ENCODE assay signal across 2 cellular contexts in the genomic region with DNA sequence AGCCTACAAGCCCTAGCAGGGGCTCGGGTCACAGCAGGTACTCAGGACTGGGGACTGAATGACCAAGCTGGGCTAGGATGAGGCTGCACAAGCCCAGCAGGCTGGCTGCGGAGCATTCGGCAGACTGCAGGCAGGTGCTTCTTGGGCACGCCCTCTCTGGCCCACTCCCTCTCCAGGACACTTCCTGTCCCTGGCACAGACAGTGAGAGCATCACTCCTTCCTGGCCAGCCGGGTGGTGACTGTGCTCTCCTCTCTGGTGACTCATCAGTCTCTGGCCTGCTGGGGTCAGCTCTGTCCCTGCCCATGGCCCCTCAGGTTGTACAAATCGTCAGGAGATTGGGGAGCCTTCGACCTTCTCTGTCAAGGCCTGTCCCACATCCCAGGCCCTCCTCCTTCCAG.
A peak's percentile ranks its signal among the peaks of the same experiment; 100 is the strongest.
TF ChIP-seq lines count a peak whose summit lies in the region.

No MANE protein-coding gene starts in this region.

TF ChIP-seq in HepG2, 621 proteins besides CTCF, POLR2A, EP300 and RAD21:
- TF ChIP-seq CREB1 (IDR thresholded peaks at IDR 0.05) (peak; percentile 54), CREB1 (CRISPR knock-in tag; IDR thresholded peaks at IDR 0.05) (no peak), RFX5 (IDR thresholded peaks at IDR 0.05; ENCODE audit: low read depth, low read length) (peak; percentile 47; the same call in 1 of the 2 replicates), SIN3B (IDR thresholded peaks at IDR 0.05; ENCODE audit: low read length) (no peak), ZNF776 (CRISPR knock-in tag; IDR thresholded peaks at IDR 0.05) (no peak)

TF ChIP-seq in WTC11, 78 proteins besides CTCF, POLR2A, EP300 and RAD21:
- TF ChIP-seq SP1 (CRISPR knock-in tag; conservative IDR thresholded peaks at IDR 0.05) (no peak), HMGA2 (CRISPR knock-in tag; IDR thresholded peaks at IDR 0.05) (no peak), SOX15 (CRISPR knock-in tag; IDR thresholded peaks at IDR 0.05) (no peak), PRRX2 (CRISPR knock-in tag; IDR thresholded peaks at IDR 0.05) (no peak), OVOL2 (CRISPR knock-in tag; IDR thresholded peaks at IDR 0.05; ENCODE audit: borderline replicate concordance) (no peak), AFF4 (CRISPR knock-in tag; IDR thresholded peaks at IDR 0.05; ENCODE audit: borderline replicate concordance) (no peak), ZNF396 (CRISPR knock-in tag; IDR thresholded peaks at IDR 0.05; ENCODE audit: borderline replicate concordance) (no peak)
- TF ChIP-seq, protein P1, sequence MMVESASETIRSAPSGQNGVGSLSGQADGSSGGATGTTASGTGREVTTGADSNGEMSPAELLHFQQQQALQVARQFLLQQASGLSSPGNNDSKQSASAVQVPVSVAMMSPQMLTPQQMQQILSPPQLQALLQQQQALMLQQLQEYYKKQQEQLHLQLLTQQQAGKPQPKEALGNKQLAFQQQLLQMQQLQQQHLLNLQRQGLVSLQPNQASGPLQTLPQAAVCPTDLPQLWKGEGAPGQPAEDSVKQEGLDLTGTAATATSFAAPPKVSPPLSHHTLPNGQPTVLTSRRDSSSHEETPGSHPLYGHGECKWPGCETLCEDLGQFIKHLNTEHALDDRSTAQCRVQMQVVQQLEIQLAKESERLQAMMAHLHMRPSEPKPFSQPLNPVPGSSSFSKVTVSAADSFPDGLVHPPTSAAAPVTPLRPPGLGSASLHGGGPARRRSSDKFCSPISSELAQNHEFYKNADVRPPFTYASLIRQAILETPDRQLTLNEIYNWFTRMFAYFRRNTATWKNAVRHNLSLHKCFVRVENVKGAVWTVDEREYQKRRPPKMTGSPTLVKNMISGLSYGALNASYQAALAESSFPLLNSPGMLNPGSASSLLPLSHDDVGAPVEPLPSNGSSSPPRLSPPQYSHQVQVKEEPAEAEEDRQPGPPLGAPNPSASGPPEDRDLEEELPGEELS (CRISPR knock-in tag; IDR thresholded peaks at IDR 0.05), result no peak
- TF ChIP-seq, protein P2, sequence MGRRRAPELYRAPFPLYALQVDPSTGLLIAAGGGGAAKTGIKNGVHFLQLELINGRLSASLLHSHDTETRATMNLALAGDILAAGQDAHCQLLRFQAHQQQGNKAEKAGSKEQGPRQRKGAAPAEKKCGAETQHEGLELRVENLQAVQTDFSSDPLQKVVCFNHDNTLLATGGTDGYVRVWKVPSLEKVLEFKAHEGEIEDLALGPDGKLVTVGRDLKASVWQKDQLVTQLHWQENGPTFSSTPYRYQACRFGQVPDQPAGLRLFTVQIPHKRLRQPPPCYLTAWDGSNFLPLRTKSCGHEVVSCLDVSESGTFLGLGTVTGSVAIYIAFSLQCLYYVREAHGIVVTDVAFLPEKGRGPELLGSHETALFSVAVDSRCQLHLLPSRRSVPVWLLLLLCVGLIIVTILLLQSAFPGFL (CRISPR knock-in tag; IDR thresholded peaks at IDR 0.05; ENCODE audit: borderline replicate concordance), result no peak
- TF ChIP-seq, protein P3, sequence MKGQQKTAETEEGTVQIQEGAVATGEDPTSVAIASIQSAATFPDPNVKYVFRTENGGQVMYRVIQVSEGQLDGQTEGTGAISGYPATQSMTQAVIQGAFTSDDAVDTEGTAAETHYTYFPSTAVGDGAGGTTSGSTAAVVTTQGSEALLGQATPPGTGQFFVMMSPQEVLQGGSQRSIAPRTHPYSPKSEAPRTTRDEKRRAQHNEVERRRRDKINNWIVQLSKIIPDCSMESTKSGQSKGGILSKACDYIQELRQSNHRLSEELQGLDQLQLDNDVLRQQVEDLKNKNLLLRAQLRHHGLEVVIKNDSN (CRISPR knock-in tag; IDR thresholded peaks at IDR 0.05), result no peak
- TF ChIP-seq, protein P4, sequence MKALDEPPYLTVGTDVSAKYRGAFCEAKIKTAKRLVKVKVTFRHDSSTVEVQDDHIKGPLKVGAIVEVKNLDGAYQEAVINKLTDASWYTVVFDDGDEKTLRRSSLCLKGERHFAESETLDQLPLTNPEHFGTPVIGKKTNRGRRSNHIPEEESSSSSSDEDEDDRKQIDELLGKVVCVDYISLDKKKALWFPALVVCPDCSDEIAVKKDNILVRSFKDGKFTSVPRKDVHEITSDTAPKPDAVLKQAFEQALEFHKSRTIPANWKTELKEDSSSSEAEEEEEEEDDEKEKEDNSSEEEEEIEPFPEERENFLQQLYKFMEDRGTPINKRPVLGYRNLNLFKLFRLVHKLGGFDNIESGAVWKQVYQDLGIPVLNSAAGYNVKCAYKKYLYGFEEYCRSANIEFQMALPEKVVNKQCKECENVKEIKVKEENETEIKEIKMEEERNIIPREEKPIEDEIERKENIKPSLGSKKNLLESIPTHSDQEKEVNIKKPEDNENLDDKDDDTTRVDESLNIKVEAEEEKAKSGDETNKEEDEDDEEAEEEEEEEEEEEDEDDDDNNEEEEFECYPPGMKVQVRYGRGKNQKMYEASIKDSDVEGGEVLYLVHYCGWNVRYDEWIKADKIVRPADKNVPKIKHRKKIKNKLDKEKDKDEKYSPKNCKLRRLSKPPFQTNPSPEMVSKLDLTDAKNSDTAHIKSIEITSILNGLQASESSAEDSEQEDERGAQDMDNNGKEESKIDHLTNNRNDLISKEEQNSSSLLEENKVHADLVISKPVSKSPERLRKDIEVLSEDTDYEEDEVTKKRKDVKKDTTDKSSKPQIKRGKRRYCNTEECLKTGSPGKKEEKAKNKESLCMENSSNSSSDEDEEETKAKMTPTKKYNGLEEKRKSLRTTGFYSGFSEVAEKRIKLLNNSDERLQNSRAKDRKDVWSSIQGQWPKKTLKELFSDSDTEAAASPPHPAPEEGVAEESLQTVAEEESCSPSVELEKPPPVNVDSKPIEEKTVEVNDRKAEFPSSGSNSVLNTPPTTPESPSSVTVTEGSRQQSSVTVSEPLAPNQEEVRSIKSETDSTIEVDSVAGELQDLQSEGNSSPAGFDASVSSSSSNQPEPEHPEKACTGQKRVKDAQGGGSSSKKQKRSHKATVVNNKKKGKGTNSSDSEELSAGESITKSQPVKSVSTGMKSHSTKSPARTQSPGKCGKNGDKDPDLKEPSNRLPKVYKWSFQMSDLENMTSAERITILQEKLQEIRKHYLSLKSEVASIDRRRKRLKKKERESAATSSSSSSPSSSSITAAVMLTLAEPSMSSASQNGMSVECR (CRISPR knock-in tag; IDR thresholded peaks at IDR 0.05; ENCODE audit: borderline replicate concordance), result no peak
TF ChIP-seq in WTC11: peak in this region for 0.
